In the genomic region with DNA sequence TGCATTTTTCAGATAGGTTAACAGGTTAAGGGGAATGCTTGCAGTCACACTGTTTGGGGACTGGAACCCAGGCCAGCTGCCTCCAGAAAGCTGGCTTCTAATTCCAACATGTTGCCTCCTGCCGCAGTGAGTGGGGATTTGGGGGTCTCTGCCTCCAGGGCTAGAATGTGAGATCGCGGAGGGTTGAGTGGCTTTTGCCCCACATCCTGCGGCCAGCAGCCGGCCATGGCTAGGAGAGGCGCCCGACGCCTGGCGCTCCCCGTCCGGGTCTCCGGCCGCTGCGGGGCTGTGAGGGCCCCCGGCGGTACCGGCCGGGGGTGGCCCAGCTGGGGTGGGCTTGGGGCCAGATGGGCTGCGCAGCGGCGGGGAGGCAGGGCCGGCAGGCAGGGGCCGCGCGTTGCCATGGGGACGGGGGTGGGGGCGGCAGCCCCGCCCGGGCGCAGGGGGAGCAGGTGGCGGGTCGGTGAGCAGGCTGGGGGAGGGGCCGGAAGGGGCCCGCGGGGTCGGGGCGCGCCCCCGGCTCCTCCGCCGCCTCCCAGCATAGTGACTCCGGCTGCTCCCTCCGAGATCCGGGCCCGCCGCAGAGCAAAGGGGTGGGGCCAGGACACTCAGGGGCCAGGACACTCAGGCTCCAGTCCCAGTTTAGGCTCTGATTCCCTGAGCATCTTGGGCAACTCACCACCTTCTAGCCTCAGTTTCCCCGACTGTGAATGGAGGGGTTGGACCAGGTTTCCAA, we compare ENCODE assay signal across 9 cellular contexts.
A peak's percentile ranks its signal among the peaks of the same experiment; 100 is the strongest.
DNase-seq lines count a peak whose midpoint lies in the region; ATAC-seq and TF ChIP-seq lines count a peak whose summit lies in the region.
"Had no signal": no experiment of that assay in that cellular context is flagged by ENCODE, and none has a peak within 500 bp of the region (broad histone marks: within the 10 kb centered on the region; RNA-seq: fewer than 3 reads in every experiment).

No MANE protein-coding gene starts in this region.

- H3K4me3 ChIP-seq in SJCRH30 (peak overlapping the region; percentile 51), fibroblast of villous mesenchyme (ENCODE audit: low read depth, low read length) (peak overlapping the region; percentile 15), prostate gland (peak overlapping the region; percentile 32 to 43)

- DNase-seq in G401 (ENCODE audit: low spot score) (peak; percentile 58), SJCRH30 (peak; percentile 66 to 75), fibroblast of villous mesenchyme (ENCODE audit: low read depth) (no peak), prostate gland (ENCODE audit: low spot score) (no peak), Ammon's horn (ENCODE audit: low spot score) (no peak)
- DNase-seq in effector CD4-positive, alpha-beta T cell = no peak
- DNase-seq: HFFc6 had no signal

- H3K36me3 ChIP-seq in SJCRH30 (no peaks in the 10 kb centered on the region), prostate gland (no peaks in the 10 kb centered on the region)

- H3K4me1 ChIP-seq in SJCRH30 = peaks cover 15% of the 10 kb centered on the region; the same call in 1 of the 2 replicates
- H3K4me1 ChIP-seq in prostate gland (replicated peaks) = no peaks in the 10 kb centered on the region

- 3% methylated on average over 35 of the region's 47 CpGs for WGBS in prostate gland

- TF ChIP-seq CTCF in fibroblast of villous mesenchyme (IDR thresholded peaks at IDR 0.05; ENCODE audit: insufficient read depth, low read depth, low read length) (no peak), prostate gland (IDR thresholded peaks at IDR 0.05) (no peak)

- intact Hi-C loops in prostate gland (cut with DNase I) = no loop called here

- H3K9me3 ChIP-seq in SJCRH30 (replicated peaks) = no peaks in the 10 kb centered on the region
- no peaks in the 10 kb centered on the region for H3K9me3 ChIP-seq in prostate gland

- no peak for TF ChIP-seq POLR2A in prostate gland (IDR thresholded peaks at IDR 0.05)

- H3K27me3 ChIP-seq in SJCRH30 (peaks cover 9% of the 10 kb centered on the region), prostate gland (replicated peaks; ENCODE audit: insufficient read depth) (no peaks in the 10 kb centered on the region)

- no peak for ATAC-seq in HG03520 (IDR thresholded peaks at IDR 0.05; ENCODE audit: unreplicated experiment)
- no peak for ATAC-seq in HG03045 (IDR thresholded peaks at IDR 0.05; ENCODE audit: unreplicated experiment)

- H3K27ac ChIP-seq in SJCRH30 = no peak overlapping the region
- H3K27ac ChIP-seq in prostate gland = no peak overlapping the region

- in situ Hi-C loops in G401 (cut with HindIII; ENCODE audit: low sequenced_read_pairs) = no loop called here

Comparison
In these comparisons a context has a peak if more than half of its experiments do, and no peak if none do; other contexts are left out.
1. DNase-seq: peak in G401 (single experiment) and SJCRH30 (2 of 2); none in fibroblast of villous mesenchyme (single experiment), prostate gland (single experiment), Ammon's horn (single experiment) and effector CD4-positive, alpha-beta T cell (single experiment).
2. Peak in every context shown above with its lines, with median percentiles within 50 percentile points of each other: H3K4me3 ChIP-seq.